12 cellular contexts compared by ENCODE assay signal in genomic region chr2:20242727-20243377, GRCh38. TPM values are rescaled to one million over a fixed set of nuclear protein-coding genes. Genes with fewer than 3 reads are reported as not detected.
DNase-seq lines count a peak whose midpoint lies in the region; ATAC-seq lines count a peak whose summit lies in the region.
"Had no signal": no experiment of that assay in that cellular context is flagged by ENCODE, and none has a peak within 500 bp of the region (broad histone marks: within the 10 kb centered on the region; RNA-seq: fewer than 3 reads in every experiment).

No MANE protein-coding gene starts in this region.

- peak overlapping the region in 1 of 4 donors; percentile 43 for H3K4me3 Mint-ChIP-seq in IgD-negative memory B cell
- no peak overlapping the region for H3K4me3 Mint-ChIP-seq in activated T-helper 17 cell treated with anti-CD3 and anti-CD28 coated beads, Interleukin-2, amount 50 U/mL, for 72 hours
- peak overlapping the region in 5 of 10 donors; percentile 25 to 63 (median 51) for H3K4me3 Mint-ChIP-seq in naive thymus-derived CD4-positive, alpha-beta T cell

- peak; percentile 47 for ATAC-seq in activated T-helper 17 cell treated with anti-CD3 and anti-CD28 coated beads, Interleukin-2, amount 50 U/mL, for 72 hours (replicated peaks)
- peak; percentile 31 for ATAC-seq in naive thymus-derived CD4-positive, alpha-beta T cell
- no peak for ATAC-seq in HG02870 (IDR thresholded peaks at IDR 0.05; ENCODE audit: unreplicated experiment)

- POLR2A ChIA-PET in naive thymus-derived CD4-positive, alpha-beta T cell (lab: Charles Lee) = no interaction called here

- no peak overlapping the region for H3K4me3 ChIP-seq in naive thymus-derived CD4-positive, alpha-beta T cell (ENCODE audit: low read length)
- H3K4me3 ChIP-seq: tibial artery had no signal

- no peaks in the 10 kb centered on the region for H3K36me3 Mint-ChIP-seq in IgD-negative memory B cell
- peaks cover 17% of the 10 kb centered on the region for H3K36me3 Mint-ChIP-seq in activated T-helper 17 cell treated with anti-CD3 and anti-CD28 coated beads, Interleukin-2, amount 50 U/mL, for 72 hours (ENCODE audit: low read depth)
- H3K36me3 Mint-ChIP-seq in naive thymus-derived CD4-positive, alpha-beta T cell = peaks cover 4 to 15% (median 12%) of the 10 kb centered on the region in 5 donors

- H3K9me3 ChIP-seq in naive thymus-derived CD4-positive, alpha-beta T cell (ENCODE audit: control insufficient read depth in 2 of 3, low read length in 3 of 3) = no peaks in the 10 kb centered on the region
- H3K9me3 ChIP-seq: tibial artery had no signal

- DNase-seq in NCI-H2081 (lab: John Stamatoyannopoulos, UW) (peak; percentile 31 to 44), NCI-H2081 treated with DMSO at 0.1 percent for 48 hours (lab: John Stamatoyannopoulos, UW) (no peak), AG08395 (ENCODE audit: low spot score) (no peak)
- no peak for DNase-seq in naive thymus-derived CD4-positive, alpha-beta T cell
- no peak for DNase-seq in activated CD8-positive, alpha-beta memory T cell treated with anti-CD3 and anti-CD28 coated beads, Interleukin-2, amount 50 U/mL, for 4 hours
- DNase-seq: central memory CD4-positive, alpha-beta T cell; NCI-H2227 treated with DMSO at 0.1 percent for 48 hours; tibial artery had no signal

- H3K27me3 ChIP-seq in naive thymus-derived CD4-positive, alpha-beta T cell (ENCODE audit: control insufficient read depth in 2 of 2, insufficient read depth in 2 of 2, low read length in 2 of 2) = no peaks in the 10 kb centered on the region

- no peak overlapping the region for H3K27ac ChIP-seq in naive thymus-derived CD4-positive, alpha-beta T cell (ENCODE audit: low read depth, low read length)
- H3K27ac ChIP-seq: tibial artery had no signal

- intact Hi-C loops in naive thymus-derived CD4-positive, alpha-beta T cell (cut with micrococcal nuclease) = loop anchor here in 1 of 2 donors (5.0 to 10.0 kb wide), 2 partner anchors 179 to 412 kb away; partner anchors contain the start of gene HS1BP3

- H3K9me3 Mint-ChIP-seq in IgD-negative memory B cell = no peaks in the 10 kb centered on the region
- H3K9me3 Mint-ChIP-seq in activated T-helper 17 cell treated with anti-CD3 and anti-CD28 coated beads, Interleukin-2, amount 50 U/mL, for 72 hours = no peaks in the 10 kb centered on the region
- H3K9me3 Mint-ChIP-seq in naive thymus-derived CD4-positive, alpha-beta T cell = peaks cover 0 to 6% (median 0%) of the 10 kb centered on the region in 11 donors

- H3K4me1 ChIP-seq in naive thymus-derived CD4-positive, alpha-beta T cell (ENCODE audit: control insufficient read depth in 2 of 2, insufficient read depth in 2 of 2, low read length in 2 of 2) = no peaks in the 10 kb centered on the region
- H3K4me1 ChIP-seq: tibial artery had no signal

- peak overlapping the region in 2 of 3 donors; percentile 18 to 48 for H3K27ac Mint-ChIP-seq in IgD-negative memory B cell
- H3K27ac Mint-ChIP-seq in activated T-helper 17 cell treated with anti-CD3 and anti-CD28 coated beads, Interleukin-2, amount 50 U/mL, for 72 hours = no peak overlapping the region
- H3K27ac Mint-ChIP-seq in naive thymus-derived CD4-positive, alpha-beta T cell = peak overlapping the region in 4 of 9 donors; percentile 34 to 72 (median 58)

- H3K4me1 Mint-ChIP-seq in IgD-negative memory B cell = peaks cover 0 to 6% (median 0%) of the 10 kb centered on the region in 3 donors
- peaks cover 8% of the 10 kb centered on the region for H3K4me1 Mint-ChIP-seq in activated T-helper 17 cell treated with anti-CD3 and anti-CD28 coated beads, Interleukin-2, amount 50 U/mL, for 72 hours
- peaks cover 3 to 17% (median 9%) of the 10 kb centered on the region in 7 donors for H3K4me1 Mint-ChIP-seq in naive thymus-derived CD4-positive, alpha-beta T cell

- peaks cover 0 to 1% (median 0%) of the 10 kb centered on the region in 3 experiments for H3K36me3 ChIP-seq in naive thymus-derived CD4-positive, alpha-beta T cell (ENCODE audit: control insufficient read depth in 2 of 3, insufficient read depth in 3 of 3, low read length in 3 of 3)

- CTCF ChIA-PET in naive thymus-derived CD4-positive, alpha-beta T cell (lab: Charles Lee) = no interaction called here

- peaks cover 4% of the 10 kb centered on the region for H3K27me3 Mint-ChIP-seq in IgD-negative memory B cell
- peaks cover 8% of the 10 kb centered on the region for H3K27me3 Mint-ChIP-seq in activated T-helper 17 cell treated with anti-CD3 and anti-CD28 coated beads, Interleukin-2, amount 50 U/mL, for 72 hours
- peaks cover 0 to 10% (median 1%) of the 10 kb centered on the region in 5 donors for H3K27me3 Mint-ChIP-seq in naive thymus-derived CD4-positive, alpha-beta T cell

RNA-seq across cellular contexts. Expression of gene SDC1, which starts 17.9 kb away (rescaled TPM):
- 1.3 TPM for polyA plus RNA-seq in IgD-negative memory B cell
- under 1 TPM in 1 of 2 donors, not detected in 1; 0.30 TPM for total RNA-seq in activated T-helper 17 cell treated with anti-CD3 and anti-CD28 coated beads, Interleukin-2, amount 50 U/mL, for 72 hours
- total RNA-seq in naive thymus-derived CD4-positive, alpha-beta T cell = under 1 TPM in 3 of 5 experiments, not detected in 2; 0.12 to 0.37 (median 0.22) TPM
- not detected for polyA plus RNA-seq in naive thymus-derived CD4-positive, alpha-beta T cell
- total RNA-seq: T-helper 1 cell treated with Interleukin-12 subunit alpha and Interleukin-12 subunit beta and Interleukin-4 antibody, amounts not matched to agents 30 ng/mL and 1 ng/mL, for 36 hours had no signal

Comparison
In these comparisons a context has a peak if more than half of its experiments do, and no peak if none do; other contexts are left out.
1. DNase-seq: peak in NCI-H2081 (2 of 2); none in NCI-H2081 treated with DMSO at 0.1 percent for 48 hours (single experiment), naive thymus-derived CD4-positive, alpha-beta T cell (0 of 9), activated CD8-positive, alpha-beta memory T cell treated with anti-CD3 and anti-CD28 coated beads, Interleukin-2, amount 50 U/mL, for 4 hours (single experiment) and AG08395 (single experiment).